Comparison of ENCODE assay signal across 33 cellular contexts in the genomic region with DNA sequence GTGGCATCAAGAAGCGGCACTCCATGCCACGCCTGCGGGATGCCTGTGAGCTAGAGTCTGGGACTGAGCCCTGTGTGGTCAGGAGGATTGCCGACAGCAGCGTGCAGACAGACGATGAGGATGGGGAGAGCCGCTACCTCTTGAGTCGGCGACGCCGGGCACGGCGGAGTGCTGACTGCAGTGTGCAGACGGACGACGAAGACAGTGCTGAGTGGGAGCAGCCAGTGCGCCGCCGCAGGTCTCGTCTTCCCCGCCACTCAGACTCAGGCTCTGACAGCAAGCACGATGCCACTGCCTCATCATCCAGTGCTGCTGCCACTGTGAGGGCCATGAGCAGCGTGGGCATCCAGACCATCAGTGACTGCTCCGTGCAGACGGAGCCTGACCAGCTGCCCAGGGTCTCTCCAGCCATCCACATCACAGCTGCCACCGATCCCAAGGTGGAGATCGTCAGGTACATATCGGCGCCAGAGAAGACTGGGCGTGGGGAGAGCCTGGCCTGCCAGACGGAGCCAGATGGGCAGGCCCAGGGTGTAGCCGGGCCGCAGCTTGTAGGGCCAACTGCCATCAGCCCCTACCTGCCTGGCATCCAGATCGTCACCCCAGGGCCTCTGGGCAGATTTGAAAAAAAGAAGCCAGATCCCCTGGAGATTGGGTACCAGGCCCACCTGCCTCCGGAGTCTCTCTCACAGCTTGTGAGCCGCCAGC.
"Had no signal": no experiment of that assay in that cellular context is flagged by ENCODE, and none has a peak within 500 bp of the region (broad histone marks: within the 10 kb centered on the region; RNA-seq: fewer than 3 reads in every experiment).

No MANE protein-coding gene starts in this region.

- DNase-seq: activated CD4-positive, alpha-beta memory T cell treated with anti-CD3 and anti-CD28 coated beads, Interleukin-2, amount 10 ng/mL, durations not matched to agents 7 days and 5 days; activated CD4-positive, alpha-beta T cell treated with anti-CD3 and anti-CD28 coated beads for 1 hour; activated CD4-positive, alpha-beta T cell treated with anti-CD3 and anti-CD28 coated beads, Interleukin-2, amount 10 ng/mL, durations not matched to agents 7 days and 5 days; activated CD8-positive, alpha-beta memory T cell treated with anti-CD3 and anti-CD28 coated beads, Interleukin-2, amount 50 U/mL, for 48 hours; activated gamma-delta T cell; activated naive CD4-positive, alpha-beta T cell treated with anti-CD3 and anti-CD28 coated beads, Interleukin-2, amount 10 ng/mL, durations not matched to agents 7 days and 5 days; activated naive CD8-positive, alpha-beta T cell treated with anti-CD3 and anti-CD28 coated beads, Interleukin-2, amount 10 ng/mL, durations not matched to agents 7 days and 5 days; activated T-cell treated with anti-CD3 and anti-CD28 coated beads, Interleukin-2, amount 50 U/mL, for 24 hours; brain microvascular endothelial cell; dermis blood vessel endothelial cell; effector CD8-positive, alpha-beta T cell; esophagus squamous epithelium; islet precursor cell; left ventricle myocardium inferior; mesendoderm; mucosa of descending colon; pancreas; retina; stimulated activated CD4-positive, alpha-beta T cell treated with anti-CD3 and anti-CD28 coated beads, Interleukin-4, amount 100 ng/mL, for 24 hours; T-helper 9 cell had no signal

- ATAC-seq: mucosa of descending colon; natural killer cell treated with Interleukin-12 subunit alpha and Interleukin-12 subunit beta and Interleukin-15 and Interleukin-18, amount 100 ng/mL, for 72 hours; pancreas; sciatic nerve; stimulated activated effector memory CD8-positive, alpha-beta T cell treated with anti-CD3 and anti-CD28 coated beads, Interleukin-12 subunit alpha, Interleukin-12 subunit beta, amount 100 ng/mL, for 72 hours; WTC11 had no signal

- H2AFZ ChIP-seq: hepatocyte had no signal

- H3K4me2 ChIP-seq: hepatocyte had no signal

- H3K79me2 ChIP-seq: hepatocyte had no signal

- H3K27me3 ChIP-seq: brain microvascular endothelial cell, hepatocyte, pancreas, vagina had no signal

- H3K27me3 Mint-ChIP-seq: activated CD4-positive, alpha-beta memory T cell treated with anti-CD3 and anti-CD28 coated beads, Interleukin-2, amount 10 ng/mL, durations not matched to agents 7 days and 5 days; activated CD4-positive, alpha-beta T cell treated with anti-CD3 and anti-CD28 coated beads, Interleukin-2, amount 10 ng/mL, durations not matched to agents 7 days and 5 days; activated T-cell treated with anti-CD3 and anti-CD28 coated beads, Interleukin-2, amount 50 U/mL, for 24 hours; stimulated activated naive CD8-positive, alpha-beta T cell treated with anti-CD3 and anti-CD28 coated beads, Interleukin-15, Interleukin-2, amounts not matched to agents 100 ng/mL and 50 ng/mL, for 24 hours; type B pancreatic cell had no signal

- H3K9me3 Mint-ChIP-seq: activated CD4-positive, alpha-beta memory T cell treated with anti-CD3 and anti-CD28 coated beads, Interleukin-2, amount 10 ng/mL, durations not matched to agents 7 days and 5 days; activated CD4-positive, alpha-beta T cell treated with anti-CD3 and anti-CD28 coated beads, Interleukin-2, amount 10 ng/mL, durations not matched to agents 7 days and 5 days; activated naive CD4-positive, alpha-beta T cell treated with anti-CD3 and anti-CD28 coated beads, Interleukin-2, amount 10 ng/mL, durations not matched to agents 7 days and 5 days; activated naive CD8-positive, alpha-beta T cell treated with anti-CD3 and anti-CD28 coated beads, Interleukin-2, amount 10 ng/mL, durations not matched to agents 7 days and 5 days; activated T-cell treated with anti-CD3 and anti-CD28 coated beads, Interleukin-2, amount 50 U/mL, for 24 hours; natural killer cell treated with Interleukin-12 subunit alpha and Interleukin-12 subunit beta and Interleukin-15 and Interleukin-18, amount 100 ng/mL, for 72 hours; stimulated activated effector memory CD8-positive, alpha-beta T cell treated with anti-CD3 and anti-CD28 coated beads, Interleukin-12 subunit alpha, Interleukin-12 subunit beta, amount 100 ng/mL, for 72 hours; stimulated activated naive CD8-positive, alpha-beta T cell treated with anti-CD3 and anti-CD28 coated beads, Interleukin-15, Interleukin-2, amounts not matched to agents 100 ng/mL and 50 ng/mL, for 24 hours; T-helper 1 cell treated with Interleukin-12 subunit alpha and Interleukin-12 subunit beta and Interleukin-4 antibody, amounts not matched to agents 30 μg/mL and 1 μg/mL, for 36 hours; type B pancreatic cell; WTC11 had no signal

- H3K36me3 Mint-ChIP-seq: activated naive CD4-positive, alpha-beta T cell treated with anti-CD3 and anti-CD28 coated beads, Interleukin-2, amount 10 ng/mL, durations not matched to agents 7 days and 5 days; activated naive CD8-positive, alpha-beta T cell treated with anti-CD3 and anti-CD28 coated beads, Interleukin-2, amount 10 ng/mL, durations not matched to agents 7 days and 5 days; natural killer cell treated with Interleukin-12 subunit alpha and Interleukin-12 subunit beta and Interleukin-15 and Interleukin-18, amount 100 ng/mL, for 72 hours; stimulated activated effector memory CD8-positive, alpha-beta T cell treated with anti-CD3 and anti-CD28 coated beads, Interleukin-12 subunit alpha, Interleukin-12 subunit beta, amount 100 ng/mL, for 72 hours; type B pancreatic cell; WTC11 had no signal

- H3K27ac Mint-ChIP-seq: activated CD4-positive, alpha-beta memory T cell treated with anti-CD3 and anti-CD28 coated beads, Interleukin-2, amount 10 ng/mL, durations not matched to agents 7 days and 5 days; activated CD4-positive, alpha-beta T cell treated with anti-CD3 and anti-CD28 coated beads, Interleukin-2, amount 10 ng/mL, durations not matched to agents 7 days and 5 days; activated naive CD4-positive, alpha-beta T cell treated with anti-CD3 and anti-CD28 coated beads, Interleukin-2, amount 10 ng/mL, durations not matched to agents 7 days and 5 days; activated naive CD8-positive, alpha-beta T cell treated with anti-CD3 and anti-CD28 coated beads, Interleukin-2, amount 10 ng/mL, durations not matched to agents 7 days and 5 days; activated T-cell treated with anti-CD3 and anti-CD28 coated beads, Interleukin-2, amount 50 U/mL, for 24 hours; natural killer cell treated with Interleukin-12 subunit alpha and Interleukin-12 subunit beta and Interleukin-15 and Interleukin-18, amount 100 ng/mL, for 72 hours; stimulated activated effector memory CD8-positive, alpha-beta T cell treated with anti-CD3 and anti-CD28 coated beads, Interleukin-12 subunit alpha, Interleukin-12 subunit beta, amount 100 ng/mL, for 72 hours; stimulated activated naive CD8-positive, alpha-beta T cell treated with anti-CD3 and anti-CD28 coated beads, Interleukin-15, Interleukin-2, amounts not matched to agents 100 ng/mL and 50 ng/mL, for 24 hours; T-helper 1 cell treated with Interleukin-12 subunit alpha and Interleukin-12 subunit beta and Interleukin-4 antibody, amounts not matched to agents 30 μg/mL and 1 μg/mL, for 36 hours; WTC11 had no signal

- H3K4me1 ChIP-seq: left ventricle myocardium inferior, pancreas, prostate gland, vagina had no signal

- H3K4me3 Mint-ChIP-seq: activated CD4-positive, alpha-beta memory T cell treated with anti-CD3 and anti-CD28 coated beads, Interleukin-2, amount 10 ng/mL, durations not matched to agents 7 days and 5 days; activated CD4-positive, alpha-beta T cell treated with anti-CD3 and anti-CD28 coated beads, Interleukin-2, amount 10 ng/mL, durations not matched to agents 7 days and 5 days; activated naive CD4-positive, alpha-beta T cell treated with anti-CD3 and anti-CD28 coated beads, Interleukin-2, amount 10 ng/mL, durations not matched to agents 7 days and 5 days; activated naive CD8-positive, alpha-beta T cell treated with anti-CD3 and anti-CD28 coated beads, Interleukin-2, amount 10 ng/mL, durations not matched to agents 7 days and 5 days; activated T-cell treated with anti-CD3 and anti-CD28 coated beads, Interleukin-2, amount 50 U/mL, for 24 hours; natural killer cell treated with Interleukin-12 subunit alpha and Interleukin-12 subunit beta and Interleukin-15 and Interleukin-18, amount 100 ng/mL, for 72 hours; stimulated activated effector memory CD8-positive, alpha-beta T cell treated with anti-CD3 and anti-CD28 coated beads, Interleukin-12 subunit alpha, Interleukin-12 subunit beta, amount 100 ng/mL, for 72 hours; stimulated activated naive CD8-positive, alpha-beta T cell treated with anti-CD3 and anti-CD28 coated beads, Interleukin-15, Interleukin-2, amounts not matched to agents 100 ng/mL and 50 ng/mL, for 24 hours; T-helper 1 cell treated with Interleukin-12 subunit alpha and Interleukin-12 subunit beta and Interleukin-4 antibody, amounts not matched to agents 30 μg/mL and 1 μg/mL, for 36 hours; type B pancreatic cell; WTC11 had no signal

- H3K27ac ChIP-seq: brain microvascular endothelial cell, epithelial cell of prostate, esophagus squamous epithelium, hepatocyte, left ventricle myocardium inferior, pancreas, prostate gland, skin epidermis, vagina had no signal

- H3K4me3 ChIP-seq: esophagus squamous epithelium, hepatocyte, left ventricle myocardium inferior, lung, mucosa of descending colon, pancreas, prostate gland, skin epidermis, vagina had no signal

- H3K36me3 ChIP-seq: brain microvascular endothelial cell, esophagus squamous epithelium, left ventricle myocardium inferior, pancreas, prostate gland, vagina had no signal

- H3K9me3 ChIP-seq: esophagus squamous epithelium, left ventricle myocardium inferior, mucosa of descending colon, pancreas, prostate gland, vagina had no signal

- H3K4me1 Mint-ChIP-seq: activated CD4-positive, alpha-beta memory T cell treated with anti-CD3 and anti-CD28 coated beads, Interleukin-2, amount 10 ng/mL, durations not matched to agents 7 days and 5 days; activated CD4-positive, alpha-beta T cell treated with anti-CD3 and anti-CD28 coated beads, Interleukin-2, amount 10 ng/mL, durations not matched to agents 7 days and 5 days; activated naive CD4-positive, alpha-beta T cell treated with anti-CD3 and anti-CD28 coated beads, Interleukin-2, amount 10 ng/mL, durations not matched to agents 7 days and 5 days; WTC11 had no signal
